Comparison of ENCODE assay signal across 9 cellular contexts in the genomic region with DNA sequence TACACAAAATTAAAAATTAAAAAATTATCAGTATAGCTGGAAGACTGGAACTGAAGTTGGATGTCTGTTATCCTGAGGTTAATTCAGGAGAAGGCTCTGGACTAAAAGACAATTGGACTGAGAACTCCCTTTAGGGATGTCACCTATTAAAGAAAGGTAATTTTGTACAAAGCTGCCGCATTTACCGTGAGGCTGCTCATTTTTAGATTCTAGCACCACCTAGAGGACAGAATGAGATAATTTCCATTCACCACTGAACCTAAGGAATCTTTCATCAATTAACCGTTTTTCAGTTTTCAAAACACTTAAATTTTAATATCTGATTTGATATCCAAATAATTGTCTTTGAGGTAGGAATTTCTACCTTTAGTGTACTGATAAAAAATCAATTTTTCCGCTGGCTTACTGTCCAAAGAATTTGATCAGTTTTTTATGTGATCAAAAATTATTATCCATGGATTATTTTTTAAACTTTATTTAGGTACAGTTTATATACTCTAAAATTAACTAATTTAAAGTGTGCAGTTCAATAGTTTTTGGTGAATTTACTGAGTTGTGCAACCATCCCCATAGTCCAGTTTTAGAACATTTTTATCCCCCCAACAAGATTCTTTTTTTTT.
A peak's percentile ranks its signal among the peaks of the same experiment; 100 is the strongest.
DNase-seq lines count a peak whose midpoint lies in the region; ATAC-seq and TF ChIP-seq lines count a peak whose summit lies in the region.
"Had no signal": no experiment of that assay in that cellular context is flagged by ENCODE, and none has a peak within 500 bp of the region (broad histone marks: within the 10 kb centered on the region; RNA-seq: fewer than 3 reads in every experiment).

No MANE protein-coding gene starts in this region.

- no peaks in the 10 kb centered on the region for H3K27me3 ChIP-seq in prostate gland (replicated peaks; ENCODE audit: insufficient read depth)

- TF ChIP-seq POLR2A in prostate gland (IDR thresholded peaks at IDR 0.05), result no peak

- in situ Hi-C loops in GM13976 (cut with MboI; ENCODE audit: low sequenced_read_pairs, unreplicated experiment), result loop anchor here (10.0 kb wide), 2 partner anchors 382 to 602 kb away; no protein-coding TSS in a partner anchor

- no peaks in the 10 kb centered on the region for H3K36me3 ChIP-seq in prostate gland
- H3K36me3 ChIP-seq: HAP-1 had no signal

- H3K9me3 ChIP-seq in prostate gland, result no peaks in the 10 kb centered on the region
- H3K9me3 ChIP-seq: HAP-1 had no signal

- no peak overlapping the region for H3K27ac ChIP-seq in prostate gland

- TF ChIP-seq CTCF in AG09309 (IDR thresholded peaks at IDR 0.05; ENCODE audit: control insufficient read depth, insufficient read depth, low read depth, low read length, missing control alignments) (peak; percentile 64), GM13976 (IDR thresholded peaks at IDR 0.05; ENCODE audit: borderline replicate concordance, control extremely low read depth, extremely low read depth, insufficient read depth, missing control alignments) (peak; percentile 52), fibroblast of pulmonary artery (IDR thresholded peaks at IDR 0.05; ENCODE audit: low read length, missing control alignments) (peak; percentile 62), prostate gland (IDR thresholded peaks at IDR 0.05) (peak; percentile 53 to 86 (median 76))

- DNase-seq in AG09309 (ENCODE audit: low read depth), result no peak
- DNase-seq in GM13976 (ENCODE audit: low spot score), result peak; percentile 48
- DNase-seq in NCI-H1105 treated with DMSO at 0.1 percent for 48 hours (lab: John Stamatoyannopoulos, UW), result peak; percentile 71
- DNase-seq in SW480 (ENCODE audit: low spot score), result peak; percentile 53
- peak; percentile 66 for DNase-seq in fibroblast of pulmonary artery (ENCODE audit: low read depth)
- DNase-seq in prostate gland (ENCODE audit: low spot score), result peak; percentile 6
- DNase-seq in GM19240 (ENCODE audit: insufficient read length, low spot score), result no peak

- intact Hi-C loops in prostate gland (cut with DNase I), result loop anchor here (2.0 to 10.0 kb wide), 3 partner anchors 412 to 606 kb away; no protein-coding TSS in a partner anchor

- H3K4me3 ChIP-seq in AG09309 (ENCODE audit: control insufficient read depth, low read depth, low read length) (no peak overlapping the region), fibroblast of pulmonary artery (replicated peaks; ENCODE audit: low read depth, low read length) (no peak overlapping the region), prostate gland (no peak overlapping the region)
- H3K4me3 ChIP-seq: HAP-1 had no signal

- 5% methylated on average over 4 of the region's 4 CpGs for WGBS in prostate gland

- no peaks in the 10 kb centered on the region for H3K4me1 ChIP-seq in prostate gland (replicated peaks)
- H3K4me1 ChIP-seq: HAP-1 had no signal

- ATAC-seq in GM21381 (IDR thresholded peaks at IDR 0.05; ENCODE audit: unreplicated experiment), result no peak

Comparison
In these comparisons a context has a peak if more than half of its experiments do, and no peak if none do; other contexts are left out.
1. DNase-seq: peak in GM13976 (single experiment), NCI-H1105 treated with DMSO at 0.1 percent for 48 hours (single experiment), SW480 (single experiment), fibroblast of pulmonary artery (single experiment) and prostate gland (single experiment); none in AG09309 (single experiment) and GM19240 (single experiment).
2. Peak in every context shown above with its lines, with median percentiles within 50 percentile points of each other: CTCF ChIP-seq.